In genomic region chr9:78574354-78575036, GRCh38 we compare ENCODE assay signal across 25 cellular contexts.
A peak's percentile ranks its signal among the peaks of the same experiment; 100 is the strongest.
DNase-seq lines count a peak whose midpoint lies in the region; ATAC-seq and TF ChIP-seq lines count a peak whose summit lies in the region.
"Had no signal": no experiment of that assay in that cellular context is flagged by ENCODE, and none has a peak within 500 bp of the region (broad histone marks: within the 10 kb centered on the region; RNA-seq: fewer than 3 reads in every experiment).

No MANE protein-coding gene starts in this region.

- H3K9ac ChIP-seq in IMR-90 (ENCODE audit: low read depth, low read length) (no peak overlapping the region), SK-N-SH (no peak overlapping the region)
- H3K9ac ChIP-seq: BLaER1 treated with 17β-estradiol and CSF1 and Interleukin-3, amounts not matched to agents 10 nM and 100 nM had no signal

- H4K20me1 ChIP-seq in IMR-90 (ENCODE audit: insufficient read depth, low read length) (no peaks in the 10 kb centered on the region), SK-N-SH (ENCODE audit: insufficient read depth) (no peaks in the 10 kb centered on the region)
- H4K20me1 ChIP-seq: BLaER1 treated with 17β-estradiol and CSF1 and Interleukin-3, amounts not matched to agents 10 nM and 100 nM had no signal

- H3K18ac ChIP-seq in IMR-90 (ENCODE audit: low read depth, low read length) = no peak overlapping the region; the same call in 1 of the 2 replicates

- H3K79me1 ChIP-seq in IMR-90 (ENCODE audit: low read depth in 1 of 2, low read length in 2 of 2) = no peaks in the 10 kb centered on the region

- no peak overlapping the region for H4K91ac ChIP-seq in IMR-90 (ENCODE audit: insufficient read depth, low read depth, low read length)

- no peak overlapping the region; the same call in 1 of the 2 replicates for H4K5ac ChIP-seq in IMR-90 (ENCODE audit: low read depth, low read length)

- H3K36me3 ChIP-seq in A673 (ENCODE audit: insufficient read depth, low read length, poor library complexity, severe bottlenecking) = no peaks in the 10 kb centered on the region
- H3K36me3 ChIP-seq in IMR-90 (ENCODE audit: control insufficient read depth, insufficient read depth, low read length) = no peaks in the 10 kb centered on the region
- no peaks in the 10 kb centered on the region for H3K36me3 ChIP-seq in BE2C
- no peaks in the 10 kb centered on the region for H3K36me3 ChIP-seq in SK-N-SH (replicated peaks in 1 of 2; ENCODE audit: control insufficient read depth in 1 of 2, insufficient read depth in 2 of 2, low read length in 1 of 2)
- H3K36me3 ChIP-seq: BLaER1 treated with 17β-estradiol and CSF1 and Interleukin-3, amounts not matched to agents 10 nM and 100 nM; esophagus muscularis mucosa; pancreas; SJSA1 had no signal

- no peak overlapping the region for H2BK5ac ChIP-seq in IMR-90 (ENCODE audit: low read depth, low read length, poor library complexity, severe bottlenecking)

- no peak for TF ChIP-seq RAD21 in IMR-90 (IDR thresholded peaks at IDR 0.05; ENCODE audit: low read length)
- no peak for TF ChIP-seq RAD21 in SK-N-SH (IDR thresholded peaks at IDR 0.05; ENCODE audit: low read length)

- H3K23ac ChIP-seq in IMR-90 (ENCODE audit: low read depth, low read length) = no peak overlapping the region

- DNase-seq in A673 (ENCODE audit: low spot score) = peak; percentile 32
- no peak for DNase-seq in IMR-90
- DNase-seq in astrocyte of the hippocampus (ENCODE audit: low read depth, low spot score) = peak; percentile 68
- peak; percentile 14 for DNase-seq in left kidney (ENCODE audit: low read depth, low spot score)
- DNase-seq in pons (ENCODE audit: low spot score) = no peak
- DNase-seq in mucosa of gallbladder (ENCODE audit: low spot score) = no peak
- DNase-seq in BE2C = no peak
- DNase-seq in SK-N-SH = no peak
- DNase-seq: activated CD4-positive, alpha-beta T cell treated with anti-CD3 and anti-CD28 coated beads for 4 hours; activated naive CD4-positive, alpha-beta T cell treated with anti-CD3 and anti-CD28 coated beads, Interleukin-2, amount 10 ng/mL, durations not matched to agents 7 days and 5 days; activated T-cell treated with anti-CD3 and anti-CD28 coated beads, Interleukin-2, amount 50 U/mL, for 48 hours; anterior cingulate cortex; cerebellar nuclear complex; effector CD4-positive, alpha-beta T cell; naive thymus-derived CD8-positive, alpha-beta T cell; NCI-H1694 treated with DMSO at 0.1 percent for 48 hours; NCI-H345; NK-92 treated with Interleukin-12 subunit alpha and Interleukin-12 subunit beta, amount 100 ng/mL, for 24 hours; pancreas had no signal

- H3K56ac ChIP-seq in IMR-90 (ENCODE audit: extremely low read depth, insufficient read depth, low read length) = no peak overlapping the region

- no peak for TF ChIP-seq CTCF in A673 (conservative IDR thresholded peaks at IDR 0.05; ENCODE audit: low read depth, low read length)
- TF ChIP-seq CTCF in IMR-90 (conservative IDR thresholded peaks at IDR 0.05; ENCODE audit: low read depth, low read length) = no peak
- no peak for TF ChIP-seq CTCF in BE2C (IDR thresholded peaks at IDR 0.05; ENCODE audit: low read depth, low read length)
- no peak for TF ChIP-seq CTCF in SK-N-SH (IDR thresholded peaks at IDR 0.05)

- no peaks in the 10 kb centered on the region for H3F3A ChIP-seq in SK-N-SH (replicated peaks; ENCODE audit: insufficient read depth)

- TF ChIP-seq EP300 in SK-N-SH (IDR thresholded peaks at IDR 0.05; ENCODE audit: borderline replicate concordance in 1 of 2, low read depth in 1 of 2, low read length in 1 of 2) = no peak

- H3K4me2 ChIP-seq in IMR-90 (ENCODE audit: low read depth, low read length) (peak overlapping the region; percentile 22; the same call in 1 of the 2 replicates), SK-N-SH (no peak overlapping the region)
- H3K4me2 ChIP-seq: BLaER1 treated with 17β-estradiol and CSF1 and Interleukin-3, amounts not matched to agents 10 nM and 100 nM had no signal

- POLR2A ChIA-PET in A673 (lab: Charles Lee; ENCODE audit: low non-redundant PET) (no interaction called here), IMR-90 (lab: Charles Lee; ENCODE audit: unreplicated experiment) (no interaction called here), SK-N-SH (lab: Yijun Ruan, JAX) (no interaction called here)

- no peak overlapping the region for H3K4ac ChIP-seq in IMR-90 (ENCODE audit: low read depth, low read length)

- H2BK120ac ChIP-seq in IMR-90 (ENCODE audit: low read depth, low read length) = no peak overlapping the region

- no peak for TF ChIP-seq POLR2A in IMR-90 (IDR thresholded peaks at IDR 0.05; ENCODE audit: low read depth, low read length)

- H3K79me2 ChIP-seq in SK-N-SH (ENCODE audit: insufficient read depth) = no peaks in the 10 kb centered on the region

- H2AFZ ChIP-seq in IMR-90 (replicated peaks; ENCODE audit: low read length, poor library complexity) = no peak overlapping the region
- no peak overlapping the region for H2AFZ ChIP-seq in SK-N-SH (ENCODE audit: low read depth)

- WGBS in IMR-90 (ENCODE audit: extremely low coverage in 2 of 2, insufficient read length in 1 of 2), 2 experiments = 93% methylated on average over 2 of the region's 7 CpGs; no CpG with 5 or more reads in 1 of the 2 experiments
- WGBS in SK-N-SH (ENCODE audit: low lambda C conversion rate) = 87% methylated on average over 7 of the region's 7 CpGs

- BruUV-seq in A673 (replicated peaks; lab: Mats Ljungman, UMichigan) = no TSS peak
- no TSS peak for BruUV-seq in IMR-90 (replicated peaks; lab: Mats Ljungman, UMichigan)

- H3K9me2 ChIP-seq in SK-N-SH = no peaks in the 10 kb centered on the region

- H3K4me3 ChIP-seq in A673 (ENCODE audit: low read depth, low read length, poor library complexity, severe bottlenecking) (no peak overlapping the region), IMR-90 (ENCODE audit: insufficient read depth, low read depth, low read length) (no peak overlapping the region), BE2C (ENCODE audit: low read depth, low read length) (no peak overlapping the region), SK-N-SH (ENCODE audit: low read depth in 2 of 2, low read length in 1 of 2) (no peak overlapping the region)
- H3K4me3 ChIP-seq: BLaER1 treated with 17β-estradiol and CSF1 and Interleukin-3, amounts not matched to agents 10 nM and 100 nM; esophagus muscularis mucosa; K562; pancreas; SJSA1 had no signal

- dilution Hi-C loops in IMR-90 (cut with HindIII; ENCODE audit: low sequenced_read_pairs, unreplicated experiment) = no loop called here

- H3K14ac ChIP-seq in IMR-90 (replicated peaks; ENCODE audit: low read depth, low read length) = no peak overlapping the region

- in situ Hi-C loops in IMR-90 (cut with MboI; ENCODE audit: low sequenced_read_pairs) = loop anchor here (25.0 kb wide), 1 partner anchor 988 kb away; the partner anchor contains the start of gene TLE4

- intact Hi-C loops in A673 (cut with micrococcal nuclease; ENCODE audit: unreplicated experiment) (no loop called here), IMR-90 (cut with micrococcal nuclease) (no loop called here)

- no peaks in the 10 kb centered on the region for H3K9me1 ChIP-seq in IMR-90 (ENCODE audit: insufficient read depth, low read length)

- peaks cover 13% of the 10 kb centered on the region for H3K4me1 ChIP-seq in A673 (ENCODE audit: insufficient read depth, low read length, poor library complexity, severe bottlenecking)
- peaks cover 2% of the 10 kb centered on the region; the same call in 1 of the 2 replicates for H3K4me1 ChIP-seq in IMR-90 (ENCODE audit: control insufficient read depth, insufficient read depth, low read length)
- peaks cover 17% of the 10 kb centered on the region for H3K4me1 ChIP-seq in BE2C
- peaks cover 3 to 8% of the 10 kb centered on the region in 2 experiments; a peak in 2 of 4 replicates for H3K4me1 ChIP-seq in SK-N-SH (ENCODE audit: control insufficient read depth in 1 of 2, insufficient read depth in 2 of 2, low read depth in 1 of 2, low read length in 1 of 2)
- H3K4me1 ChIP-seq: esophagus muscularis mucosa, pancreas had no signal

- H3K9me3 ChIP-seq in A673 (ENCODE audit: low read depth, low read length, poor library complexity, severe bottlenecking) (no peaks in the 10 kb centered on the region), IMR-90 (ENCODE audit: control insufficient read depth, insufficient read depth, low read length) (no peaks in the 10 kb centered on the region), BE2C (no peaks in the 10 kb centered on the region), SK-N-SH (no peaks in the 10 kb centered on the region)
- H3K9me3 ChIP-seq: BLaER1 treated with 17β-estradiol and CSF1 and Interleukin-3, amounts not matched to agents 10 nM and 100 nM; esophagus muscularis mucosa; pancreas; SJSA1 had no signal

- H3K27me3 ChIP-seq in A673 (replicated peaks; ENCODE audit: insufficient read depth, low read depth, low read length, poor library complexity) (peaks cover 65% of the 10 kb centered on the region), IMR-90 (ENCODE audit: control insufficient read depth, insufficient read depth, low read length) (no peaks in the 10 kb centered on the region; the same call in 1 of the 2 replicates), BE2C (no peaks in the 10 kb centered on the region), SK-N-SH (ENCODE audit: insufficient read depth) (no peaks in the 10 kb centered on the region)
- H3K27me3 ChIP-seq: BLaER1 treated with 17β-estradiol and CSF1 and Interleukin-3, amounts not matched to agents 10 nM and 100 nM; esophagus muscularis mucosa; pancreas; SJSA1 had no signal

- H3K27ac ChIP-seq in A673 (ENCODE audit: low read depth, low read length, poor library complexity, severe bottlenecking) (no peak overlapping the region), IMR-90 (ENCODE audit: insufficient read depth, low read length) (no peak overlapping the region), SK-N-SH (ENCODE audit: low read depth in 2 of 2, low read length in 1 of 2) (no peak overlapping the region)
- H3K27ac ChIP-seq: BLaER1 treated with 17β-estradiol and CSF1 and Interleukin-3, amounts not matched to agents 10 nM and 100 nM; esophagus muscularis mucosa; pancreas; SJSA1 had no signal

- H2BK15ac ChIP-seq in IMR-90 (ENCODE audit: low read depth, low read length) = no peak overlapping the region

- H2AK9ac ChIP-seq in IMR-90 (replicated peaks; ENCODE audit: low read depth, low read length, poor library complexity) = no peak overlapping the region

- CTCF ChIA-PET in A673 (lab: Charles Lee) (no interaction called here), IMR-90 (lab: Yijun Ruan, JAX) (interaction anchor here (0.6 kb wide), 1 partner anchor 397 kb away, joined by 9 read pairs; no protein-coding TSS in a partner anchor), SK-N-SH (lab: Yijun Ruan, JAX) (no interaction called here)

- no peak overlapping the region for H2BK20ac ChIP-seq in IMR-90 (ENCODE audit: low read depth, low read length)

- H4K8ac ChIP-seq in IMR-90 (ENCODE audit: low read depth in 2 of 2, low read length in 2 of 2) = no peak overlapping the region

- no peak for ATAC-seq in IMR-90 (ENCODE audit: low read depth)
- ATAC-seq: K562; naive thymus-derived CD8-positive, alpha-beta T cell; Panc1; pancreas; sciatic nerve had no signal

- no peak overlapping the region for H2AK5ac ChIP-seq in IMR-90 (ENCODE audit: low read depth, low read length)

TF ChIP-seq in IMR-90, 13 proteins besides CTCF, POLR2A, EP300 and RAD21 (continues in another document):
- no peak for TF ChIP-seq RCOR1 (IDR thresholded peaks at IDR 0.05; ENCODE audit: insufficient replicate concordance, low read length)

TF ChIP-seq in SK-N-SH, 30 proteins besides CTCF, POLR2A, EP300 and RAD21 (continues in another document):
- TF ChIP-seq NFIC (IDR thresholded peaks at IDR 0.05; ENCODE audit: borderline replicate concordance) (no peak), RFX5 (IDR thresholded peaks at IDR 0.05; ENCODE audit: low read length) (no peak)

Comparison
In these comparisons a context has a peak if more than half of its experiments do, and no peak if none do; other contexts are left out.
1. DNase-seq: peak in A673 (single experiment), astrocyte of the hippocampus (single experiment) and left kidney (single experiment); none in IMR-90 (single experiment), pons (single experiment), mucosa of gallbladder (single experiment), BE2C (single experiment) and SK-N-SH (single experiment).